ENCODE assay signal across 2 cellular contexts in genomic region chr3:164096352-164096751, GRCh38.
TF ChIP-seq lines count a peak whose summit lies in the region.

No MANE protein-coding gene starts in this region.

TF ChIP-seq in HepG2, 621 proteins besides CTCF, POLR2A, EP300 and RAD21:
- TF ChIP-seq MAFF (IDR thresholded peaks at IDR 0.05; ENCODE audit: low read depth, low read length) (peak; percentile 93), TRIM22 (IDR thresholded peaks at IDR 0.05) (no peak), ZNF569 (CRISPR knock-in tag; IDR thresholded peaks at IDR 0.05; ENCODE audit: borderline replicate concordance) (no peak), ZNF274 (CRISPR knock-in tag; IDR thresholded peaks at IDR 0.05) (no peak), NFIC (IDR thresholded peaks at IDR 0.05; ENCODE audit: low read length) (no peak), ZNF891 (CRISPR knock-in tag; IDR thresholded peaks at IDR 0.05) (no peak), MAFK (conservative IDR thresholded peaks at IDR 0.05 in 1 of 2, IDR thresholded peaks at IDR 0.05 in 1 of 2; ENCODE audit: low read length in 2 of 2) (peak; percentile 79 to 95), CREBL2 (CRISPR knock-in tag; IDR thresholded peaks at IDR 0.05; ENCODE audit: borderline replicate concordance) (no peak), KIAA2018 (CRISPR knock-in tag; IDR thresholded peaks at IDR 0.05; ENCODE audit: borderline replicate concordance) (no peak), ZNF546 (CRISPR knock-in tag; conservative IDR thresholded peaks at IDR 0.05) (no peak), BRF2 (CRISPR knock-in tag; IDR thresholded peaks at IDR 0.05) (no peak), NR3C1 (CRISPR knock-in tag; IDR thresholded peaks at IDR 0.05) (no peak), ZNF589 (CRISPR knock-in tag; conservative IDR thresholded peaks at IDR 0.05) (no peak)

TF ChIP-seq in H1, 55 proteins besides CTCF, POLR2A, EP300 and RAD21:
- peak; percentile 43; the same call in 1 of the 2 replicates for TF ChIP-seq MAFK (IDR thresholded peaks at IDR 0.05; ENCODE audit: low read depth, low read length)
- TF ChIP-seq HDAC2 (IDR thresholded peaks at IDR 0.05; ENCODE audit: borderline replicate concordance in 1 of 2, low read depth in 2 of 2, low read length in 2 of 2) = no peak
- no peak for TF ChIP-seq TEAD4 (IDR thresholded peaks at IDR 0.05; ENCODE audit: low read depth, low read length)
- TF ChIP-seq CBX8 (IDR thresholded peaks at IDR 0.05; ENCODE audit: borderline replicate concordance, low read depth, low read length) = no peak
